ENCODE assay signal across 13 cellular contexts in genomic region chr13:99417151-99417820, GRCh38.
DNase-seq lines count a peak whose midpoint lies in the region; ATAC-seq and TF ChIP-seq lines count a peak whose summit lies in the region.
"Had no signal": no experiment of that assay in that cellular context is flagged by ENCODE, and none has a peak within 500 bp of the region (broad histone marks: within the 10 kb centered on the region; RNA-seq: fewer than 3 reads in every experiment).

No MANE protein-coding gene starts in this region.

- ATAC-seq in foreskin keratinocyte (no peak), HG03469 (IDR thresholded peaks at IDR 0.05; ENCODE audit: unreplicated experiment) (no peak)

- peak overlapping the region; percentile 25 for H3K4me3 Mint-ChIP-seq in glutamatergic neuron (ENCODE audit: unreplicated experiment)

- peak overlapping the region; percentile 12 for H3K27ac ChIP-seq in KOPT-K1 (ENCODE audit: low read depth, low read length, poor library complexity, severe bottlenecking)
- H3K27ac ChIP-seq in stomach, result no peak overlapping the region
- H3K27ac ChIP-seq in foreskin keratinocyte, result no peak overlapping the region

- H3K4me3 ChIP-seq in stomach, result no peak overlapping the region

- peaks cover 3% of the 10 kb centered on the region for H3K36me3 Mint-ChIP-seq in glutamatergic neuron (ENCODE audit: unreplicated experiment)

- peaks cover 9% of the 10 kb centered on the region for H3K4me1 Mint-ChIP-seq in glutamatergic neuron (ENCODE audit: low read depth, unreplicated experiment)

- H3K4me1 ChIP-seq in stomach (peaks cover 0 to 6% (median 0%) of the 10 kb centered on the region in 4 donors), foreskin keratinocyte (no peaks in the 10 kb centered on the region)
- H3K4me1 ChIP-seq: BE2C had no signal

- H3K9me3 ChIP-seq in KOPT-K1 (ENCODE audit: insufficient read depth, low read length, poor library complexity, severe bottlenecking) (no peaks in the 10 kb centered on the region), stomach (peaks cover 0 to 1% (median 0%) of the 10 kb centered on the region in 4 donors)
- H3K9me3 ChIP-seq: BE2C had no signal

- DNase-seq in activated effector memory CD4-positive, alpha-beta T cell treated with anti-CD3 and anti-CD28 coated beads, Interleukin-2, amount 50 U/mL, for 16 hours, result peak; percentile 58
- no peak for DNase-seq in activated effector memory CD4-positive, alpha-beta T cell treated with Interleukin-2 at 50 U/mL for 16 hours
- peak; percentile 44 for DNase-seq in glutamatergic neuron
- DNase-seq in stomach, result peak; percentile 22
- no peak for DNase-seq in foreskin keratinocyte
- no peak for DNase-seq in HPDE6-E6E7 (ENCODE audit: extremely low spot score)
- DNase-seq: activated gamma-delta T cell, BE2C, KG1, kidney glomerular epithelial cell, NCI-H187 treated with DMSO at 0.1 percent for 48 hours had no signal

- 67 to 76% (median 70%) methylated on average over 12 to 16 of the region's 16 CpGs for WGBS in stomach, 5 donors

- H3K27me3 ChIP-seq in stomach (peaks cover 0 to 47% (median 0%) of the 10 kb centered on the region in 3 donors), foreskin keratinocyte (peaks cover 20% of the 10 kb centered on the region)

- peaks cover 6% of the 10 kb centered on the region for H3K27me3 Mint-ChIP-seq in glutamatergic neuron (ENCODE audit: unreplicated experiment)

- intact Hi-C loops in stomach (cut with DNase I; ENCODE audit: low total_unique reads), result no loop called here

- no peak for TF ChIP-seq POLR2A in stomach (IDR thresholded peaks at IDR 0.05)

- TF ChIP-seq CTCF in glutamatergic neuron (IDR thresholded peaks at IDR 0.05; ENCODE audit: partially characterized antibody, unreplicated experiment) (no peak), stomach (IDR thresholded peaks at IDR 0.05) (no peak), foreskin keratinocyte (conservative IDR thresholded peaks at IDR 0.05) (no peak)

- no peak overlapping the region for H3K27ac Mint-ChIP-seq in glutamatergic neuron (ENCODE audit: unreplicated experiment)

- H3K36me3 ChIP-seq in KOPT-K1 (ENCODE audit: insufficient read depth, low read length), result no peaks in the 10 kb centered on the region
- H3K36me3 ChIP-seq in stomach, result no peaks in the 10 kb centered on the region
- H3K36me3 ChIP-seq: BE2C had no signal

- H3K9me3 Mint-ChIP-seq in glutamatergic neuron (ENCODE audit: unreplicated experiment), result peaks cover 4% of the 10 kb centered on the region

- TF ChIP-seq EP300 in stomach (IDR thresholded peaks at IDR 0.05), result no peak

Comparison
In these comparisons a context has a peak if more than half of its experiments do, and no peak if none do; other contexts are left out.
1. DNase-seq: peak in activated effector memory CD4-positive, alpha-beta T cell treated with anti-CD3 and anti-CD28 coated beads, Interleukin-2, amount 50 U/mL, for 16 hours (single experiment), glutamatergic neuron (single experiment) and stomach (single experiment); none in activated effector memory CD4-positive, alpha-beta T cell treated with Interleukin-2 at 50 U/mL for 16 hours (single experiment), foreskin keratinocyte (0 of 2) and HPDE6-E6E7 (single experiment).